32 cellular contexts compared by ENCODE assay signal in genomic region chr2:206756816-206757215, GRCh38. TPM values are rescaled to one million over a fixed set of nuclear protein-coding genes. Genes with fewer than 3 reads are reported as not detected.
"Had no signal": no experiment of that assay in that cellular context is flagged by ENCODE, and none has a peak within 500 bp of the region (broad histone marks: within the 10 kb centered on the region; RNA-seq: fewer than 3 reads in every experiment).

No MANE protein-coding gene starts in this region.

- ATAC-seq: stimulated activated effector memory CD8-positive, alpha-beta T cell treated with anti-CD3 and anti-CD28 coated beads, Interleukin-12 subunit alpha, Interleukin-12 subunit beta, amount 100 ng/mL, for 72 hours; stimulated activated memory B cell treated with anti-CD40 and anti-IgM and Interleukin-4, amounts not matched to agents 10 μg/mL and 1 μg/mL and 100 μg/mL, for 72 hours; stimulated activated naive B cell treated with anti-CD40 and anti-IgM and Interleukin-4, amounts not matched to agents 10 μg/mL and 1 μg/mL and 100 μg/mL, for 72 hours; stimulated activated naive CD8-positive, alpha-beta T cell treated with anti-CD3 and anti-CD28 coated beads, Interleukin-15, amount 100 ng/mL, for 72 hours; stimulated activated naive CD8-positive, alpha-beta T cell treated with anti-CD3 and anti-CD28 coated beads, Interleukin-15, Interleukin-2, amounts not matched to agents 100 U/mL and 50 U/mL, for 24 hours; upper lobe of right lung had no signal

- H3K4me3 ChIP-seq: stomach, suprapubic skin, testis, thoracic aorta, thyroid gland, tibial artery, tibial nerve, transverse colon, upper lobe of left lung, upper lobe of right lung, uterus, vagina had no signal

- H3K4me1 ChIP-seq: stomach, suprapubic skin, testis, thyroid gland, tibial artery, tibial nerve, transverse colon, upper lobe of left lung, upper lobe of right lung, uterus, vagina had no signal

- H3K9me3 ChIP-seq: stomach, suprapubic skin, testis, thoracic aorta, thyroid gland, tibial artery, tibial nerve, transverse colon, upper lobe of left lung, upper lobe of right lung, uterus, vagina had no signal

- DNase-seq: stimulated activated CD4-positive, alpha-beta T cell treated with anti-CD3 and anti-CD28 coated beads, Interleukin-2, amount 100 ng/mL, for 48 hours; stimulated activated CD4-positive, alpha-beta T cell treated with anti-CD3 and anti-CD28 coated beads, Interleukin-4, amount 100 ng/mL, for 1 hour; stimulated activated CD4-positive, alpha-beta T cell treated with anti-CD3 and anti-CD28 coated beads, Interleukin-4, amount 100 ng/mL, for 24 hours; stimulated activated CD4-positive, alpha-beta T cell treated with anti-CD3 and anti-CD28 coated beads, Interleukin-4, amount 100 ng/mL, for 4 hours; stimulated activated CD8-positive, alpha-beta memory T cell treated with anti-CD3 and anti-CD28 coated beads, Interleukin-4, amount 100 ng/mL, for 48 hours; stimulated activated naive B cell treated with anti-CD40 and anti-IgM and Interleukin-4, amounts not matched to agents 10 μg/mL and 1 μg/mL and 100 μg/mL, for 72 hours; stimulated activated naive CD4-positive, alpha-beta T cell; stimulated activated naive CD4-positive, alpha-beta T cell treated with Interleukin-2 at 50 U/mL for 16 hours; stimulated activated naive CD8-positive, alpha-beta T cell treated with anti-CD3 and anti-CD28 coated beads, Interleukin-15, amount 100 ng/mL, for 72 hours; stimulated activated naive CD8-positive, alpha-beta T cell treated with anti-CD3 and anti-CD28 coated beads, Interleukin-15, Interleukin-2, amounts not matched to agents 100 U/mL and 50 U/mL, for 24 hours; stomach; substantia nigra; testis; thyroid gland; tibial artery; transverse colon; trophoblast cell; upper lobe of left lung; upper lobe of right lung; uterus had no signal

- H3K27ac ChIP-seq: stomach, suprapubic skin, testis, thoracic aorta, thyroid gland, tibial artery, tibial nerve, transverse colon, upper lobe of left lung, upper lobe of right lung, uterus, vagina had no signal

- FAIRE-seq: urothelium cell line had no signal

- H3K36me3 ChIP-seq: stomach, suprapubic skin, thoracic aorta, thyroid gland, tibial artery, transverse colon, upper lobe of left lung, upper lobe of right lung, uterus, vagina had no signal

- H3K27me3 ChIP-seq: stomach, suprapubic skin, testis, thyroid gland, tibial artery, tibial nerve, transverse colon, upper lobe of left lung, upper lobe of right lung, uterus, vagina had no signal

RNA-seq across cellular contexts. Expression of gene DYTN, which starts 38.6 kb away (rescaled TPM):
- total RNA-seq: stomach, subcutaneous adipose tissue, suprapubic skin, temporal lobe, thoracic aorta, thyroid gland, tibial nerve, transverse colon, upper lobe of left lung, upper lobe of right lung, ureter, urinary bladder, uterus, vagina had no signal
- polyA plus RNA-seq: stomach, thymus, urinary bladder had no signal
